In genomic region chr1:153459655-153460054, GRCh38 we compare ENCODE assay signal across 19 cellular contexts. TPM values are rescaled to one million over a fixed set of nuclear protein-coding genes. Genes with fewer than 3 reads are reported as not detected.
A peak's percentile ranks its signal among the peaks of the same experiment; 100 is the strongest.
DNase-seq lines count a peak whose midpoint lies in the region; ATAC-seq lines count a peak whose summit lies in the region.
"Had no signal": no experiment of that assay in that cellular context is flagged by ENCODE, and none has a peak within 500 bp of the region (broad histone marks: within the 10 kb centered on the region; RNA-seq: fewer than 3 reads in every experiment).

No MANE protein-coding gene starts in this region.

- no peaks in the 10 kb centered on the region for H3K36me3 ChIP-seq in Karpas-422 (ENCODE audit: insufficient read depth, low read length)
- H3K36me3 ChIP-seq: BLaER1 treated with 17β-estradiol and CSF1 and Interleukin-3, amounts not matched to agents 10 nM and 100 nM had no signal

- H2AFZ ChIP-seq in Karpas-422 (ENCODE audit: low read length) = no peak overlapping the region

- peak; percentile 29 for DNase-seq in Karpas-422
- DNase-seq in inferior parietal cortex (ENCODE audit: extremely low spot score) = peak; percentile 22
- no peak for DNase-seq in hepatic stellate cell (ENCODE audit: low spot score)
- DNase-seq in HPDE6-E6E7 (ENCODE audit: extremely low spot score) = no peak
- DNase-seq in stimulated activated naive CD8-positive, alpha-beta T cell treated with anti-CD3 and anti-CD28 coated beads, Interleukin-15, Interleukin-2, amounts not matched to agents 100 U/mL and 50 U/mL, for 24 hours = no peak
- DNase-seq: AML-193; Caco-2; Calu3; CD4-positive, alpha-beta T cell; CD8-positive, alpha-beta T cell; DMS79 treated with DMSO at 0.1 percent for 48 hours; GF-D8 had no signal

- H3K4me3 ChIP-seq in Karpas-422 (ENCODE audit: low read length) (no peak overlapping the region), skin epidermis (peak overlapping the region in 5 of 7 experiments; percentile 7 to 30 (median 16))
- H3K4me3 ChIP-seq: A549; BLaER1 treated with 17β-estradiol and CSF1 and Interleukin-3, amounts not matched to agents 10 nM and 100 nM had no signal

- H3K27me3 ChIP-seq in Karpas-422 (ENCODE audit: low read length) = no peaks in the 10 kb centered on the region
- H3K27me3 ChIP-seq: BLaER1 treated with 17β-estradiol and CSF1 and Interleukin-3, amounts not matched to agents 10 nM and 100 nM had no signal

- H3K9me3 ChIP-seq in Karpas-422 (ENCODE audit: low read length) = no peaks in the 10 kb centered on the region
- H3K9me3 ChIP-seq: A549; BLaER1 treated with 17β-estradiol and CSF1 and Interleukin-3, amounts not matched to agents 10 nM and 100 nM; Caco-2 had no signal

- H3K27ac ChIP-seq in Karpas-422 (ENCODE audit: low read length) (no peak overlapping the region), skin epidermis (peak overlapping the region in 10 of 21 experiments; percentile 10 to 90 (median 55))
- H3K27ac ChIP-seq: 22Rv1; A549; BLaER1 treated with 17β-estradiol and CSF1 and Interleukin-3, amounts not matched to agents 10 nM and 100 nM; C4-2B had no signal

- H3K4me2 ChIP-seq in Karpas-422 (ENCODE audit: low read depth, low read length, poor library complexity, severe bottlenecking) = no peak overlapping the region
- H3K4me2 ChIP-seq: A549 had no signal

- no peaks in the 10 kb centered on the region for H3K4me1 ChIP-seq in Karpas-422 (ENCODE audit: low read length)
- H3K4me1 ChIP-seq: A549, Caco-2 had no signal

- H3K9me2 ChIP-seq in Karpas-422 (replicated peaks; ENCODE audit: insufficient read depth, low read length) = no peaks in the 10 kb centered on the region

- H3K79me2 ChIP-seq in Karpas-422 (ENCODE audit: low read length) = no peaks in the 10 kb centered on the region

- no peaks in the 10 kb centered on the region for H4K20me1 ChIP-seq in Karpas-422 (ENCODE audit: insufficient read depth, low read depth, low read length)
- H4K20me1 ChIP-seq: BLaER1 treated with 17β-estradiol and CSF1 and Interleukin-3, amounts not matched to agents 10 nM and 100 nM had no signal

- ATAC-seq in stimulated activated naive CD8-positive, alpha-beta T cell treated with anti-CD3 and anti-CD28 coated beads, Interleukin-15, Interleukin-2, amounts not matched to agents 100 U/mL and 50 U/mL, for 24 hours = no peak
- ATAC-seq: A549; CD8-positive, alpha-beta T cell had no signal

- H3K9ac ChIP-seq in Karpas-422 (ENCODE audit: low read length) = no peak overlapping the region
- H3K9ac ChIP-seq: BLaER1 treated with 17β-estradiol and CSF1 and Interleukin-3, amounts not matched to agents 10 nM and 100 nM had no signal

RNA-seq across cellular contexts. Expression of gene S100A7, which starts 0.8 kb away (rescaled TPM):
- not detected in 2 replicates for total RNA-seq in Karpas-422 (2014; rRNA removed; shearing (Covaris generic); ENCODE audit: low replicate concordance)
- total RNA-seq: A172; B cell; Caco-2; Calu3; CD4-positive, alpha-beta T cell; CD8-positive, alpha-beta T cell had no signal

RNA-seq across cellular contexts. Expression of gene S100A7A, which starts 43.3 kb away (rescaled TPM):
- not detected in 2 replicates for total RNA-seq in Karpas-422 (2014; rRNA removed; shearing (Covaris generic); ENCODE audit: low replicate concordance)
- total RNA-seq: A172; B cell; Caco-2; Calu3; CD4-positive, alpha-beta T cell; CD8-positive, alpha-beta T cell had no signal

Comparison
In these comparisons a context has a peak if more than half of its experiments do, and no peak if none do; other contexts are left out.
1. DNase-seq: peak in Karpas-422 (single experiment) and inferior parietal cortex (single experiment); none in hepatic stellate cell (single experiment), HPDE6-E6E7 (single experiment) and stimulated activated naive CD8-positive, alpha-beta T cell treated with anti-CD3 and anti-CD28 coated beads, Interleukin-15, Interleukin-2, amounts not matched to agents 100 U/mL and 50 U/mL, for 24 hours (single experiment).